Comparison of ENCODE assay signal across 13 cellular contexts in the genomic region with DNA sequence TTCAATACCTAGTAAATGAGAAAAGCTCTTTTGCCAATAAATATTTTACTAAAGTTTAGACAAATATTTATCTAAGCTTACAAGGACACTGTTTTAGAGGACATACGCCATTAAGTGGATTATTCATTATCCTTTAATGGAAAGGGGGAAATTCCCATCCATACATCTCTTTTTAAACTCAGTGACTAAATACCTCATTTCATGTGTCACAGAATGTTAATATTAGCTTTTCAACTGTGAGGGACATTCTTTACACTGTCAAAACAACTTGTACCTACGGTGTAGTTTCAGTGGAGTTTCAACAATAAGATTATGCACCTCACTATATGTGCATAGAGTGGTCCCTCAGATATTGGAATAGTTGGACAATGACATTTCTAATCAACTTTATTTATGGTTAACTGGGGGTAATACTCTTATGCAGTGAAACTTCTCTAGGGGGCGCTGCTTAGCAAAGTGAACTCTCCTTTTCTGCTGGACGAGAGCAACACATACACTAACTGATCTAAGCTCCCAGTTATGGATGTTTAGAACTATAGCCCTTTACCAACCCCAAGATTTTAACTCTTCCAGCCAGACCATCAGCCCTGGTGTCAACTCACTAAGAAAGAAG. TPM values are rescaled to one million over a fixed set of nuclear protein-coding genes. Genes with fewer than 3 reads are reported as not detected.
DNase-seq lines count a peak whose midpoint lies in the region; ATAC-seq, FAIRE-seq and TF ChIP-seq lines count a peak whose summit lies in the region.
"Had no signal": no experiment of that assay in that cellular context is flagged by ENCODE, and none has a peak within 500 bp of the region (broad histone marks: within the 10 kb centered on the region; RNA-seq: fewer than 3 reads in every experiment).

No MANE protein-coding gene starts in this region.

- DNase-seq in DMS153 (lab: John Stamatoyannopoulos, UW) (peak; percentile 7), DMS153 treated with DMSO at 0.1 percent for 48 hours (lab: John Stamatoyannopoulos, UW; ENCODE audit: unreplicated experiment) (no peak), HFF-Myc (ENCODE audit: extremely low read depth, low read depth) (no peak), astrocyte (ENCODE audit: low read depth) (no peak), NCI-H1417 (lab: John Stamatoyannopoulos, UW) (no peak)
- DNase-seq: activated effector memory CD4-positive, alpha-beta T cell treated with anti-CD3 and anti-CD28 coated beads, Interleukin-2, amount 50 U/mL, for 16 hours; sigmoid colon had no signal

- H3K9me3 ChIP-seq in astrocyte (ENCODE audit: insufficient read depth, low read depth, low read length) = no peaks in the 10 kb centered on the region
- H3K9me3 ChIP-seq: sigmoid colon, SJCRH30 had no signal

- peak; percentile 11 for TF ChIP-seq CTCF in HFF-Myc (IDR thresholded peaks at IDR 0.05; ENCODE audit: low read depth, low read length, missing control alignments)
- no peak for TF ChIP-seq CTCF in astrocyte (IDR thresholded peaks at IDR 0.05; ENCODE audit: insufficient read depth, low read depth, low read length)
- TF ChIP-seq CTCF in nephron (IDR thresholded peaks at IDR 0.05; ENCODE audit: unreplicated experiment in 3 of 3) = peak; percentile 8 to 45 (median 18)

- H4K20me1 ChIP-seq in astrocyte (ENCODE audit: insufficient read depth, low read length) = no peaks in the 10 kb centered on the region

- H3K4me2 ChIP-seq in astrocyte (ENCODE audit: low read length) = no peak overlapping the region

- H3K4me3 Mint-ChIP-seq in astrocyte (ENCODE audit: unreplicated experiment) (no peak overlapping the region), nephron (no peak overlapping the region)
- H3K4me3 Mint-ChIP-seq: central memory CD8-positive, alpha-beta T cell had no signal

- no peak overlapping the region for H3K27ac Mint-ChIP-seq in astrocyte (ENCODE audit: unreplicated experiment)
- H3K27ac Mint-ChIP-seq in nephron = peak overlapping the region in 1 of 3 experiments; percentile 16

- H3K36me3 Mint-ChIP-seq in astrocyte (ENCODE audit: low read depth, unreplicated experiment) = no peaks in the 10 kb centered on the region
- H3K36me3 Mint-ChIP-seq in nephron (ENCODE audit: low read depth) = peaks cover 16% of the 10 kb centered on the region

- H3K27me3 Mint-ChIP-seq in astrocyte (ENCODE audit: low read depth, unreplicated experiment) (no peaks in the 10 kb centered on the region), nephron (ENCODE audit: low read depth) (peaks cover 11% of the 10 kb centered on the region)
- H3K27me3 Mint-ChIP-seq: central memory CD8-positive, alpha-beta T cell had no signal

- no peak overlapping the region for H3K27ac ChIP-seq in astrocyte (ENCODE audit: low read depth, low read length)
- H3K27ac ChIP-seq: sigmoid colon, SJCRH30 had no signal

- H3K36me3 ChIP-seq in astrocyte (ENCODE audit: insufficient read depth, low read length) = no peaks in the 10 kb centered on the region
- H3K36me3 ChIP-seq: sigmoid colon had no signal

- ATAC-seq in HG03354 (IDR thresholded peaks at IDR 0.05; ENCODE audit: poor library complexity, severe bottlenecking, unreplicated experiment) = no peak
- no peak for ATAC-seq in HG03175 (IDR thresholded peaks at IDR 0.05; ENCODE audit: unreplicated experiment)

- no peaks in the 10 kb centered on the region for H3K4me1 ChIP-seq in astrocyte (ENCODE audit: insufficient read depth, low read length)
- H3K4me1 ChIP-seq: sigmoid colon, SJCRH30 had no signal

- H2AFZ ChIP-seq in astrocyte (ENCODE audit: low read depth, low read length) = no peak overlapping the region

- H3K4me1 Mint-ChIP-seq in astrocyte (ENCODE audit: low read depth, unreplicated experiment) = peaks cover 8% of the 10 kb centered on the region
- peaks cover 17% of the 10 kb centered on the region for H3K4me1 Mint-ChIP-seq in nephron
- H3K4me1 Mint-ChIP-seq: central memory CD8-positive, alpha-beta T cell had no signal

- H3K9me3 Mint-ChIP-seq in astrocyte (ENCODE audit: unreplicated experiment) = no peaks in the 10 kb centered on the region
- H3K9me3 Mint-ChIP-seq in nephron = peaks cover 10% of the 10 kb centered on the region
- H3K9me3 Mint-ChIP-seq: central memory CD8-positive, alpha-beta T cell had no signal

- FAIRE-seq in astrocyte (lab: Jason Lieb, UNC) = peak; percentile 81
- FAIRE-seq: A204.1 had no signal

- H3K4me3 ChIP-seq in HFF-Myc (replicated peaks; ENCODE audit: low read depth, low read length) (no peak overlapping the region), astrocyte (ENCODE audit: insufficient read depth, low read depth, low read length) (no peak overlapping the region)
- H3K4me3 ChIP-seq: sigmoid colon, SJCRH30 had no signal

- H3K79me2 ChIP-seq in astrocyte (ENCODE audit: insufficient read depth, low read length) = no peaks in the 10 kb centered on the region

- no peak overlapping the region for H3K9ac ChIP-seq in astrocyte (ENCODE audit: low read length)

- no peaks in the 10 kb centered on the region for H3K27me3 ChIP-seq in astrocyte (ENCODE audit: insufficient read depth, low read length)
- H3K27me3 ChIP-seq: sigmoid colon, SJCRH30 had no signal

RNA-seq across cellular contexts. Expression of a gene that starts 9.7 kb away (rescaled TPM):
- total RNA-seq in astrocyte = 12.9 and 15.0 TPM in 2 replicates
